Comparison of ENCODE assay signal across 18 cellular contexts in genomic region chr7:132750530-132751281, GRCh38.
DNase-seq lines count a peak whose midpoint lies in the region; ATAC-seq and TF ChIP-seq lines count a peak whose summit lies in the region.
"Had no signal": no experiment of that assay in that cellular context is flagged by ENCODE, and none has a peak within 500 bp of the region (broad histone marks: within the 10 kb centered on the region; RNA-seq: fewer than 3 reads in every experiment).

No MANE protein-coding gene starts in this region.

- no peak overlapping the region for H3K14ac ChIP-seq in IMR-90 (replicated peaks; ENCODE audit: low read depth, low read length)

- H3K27ac ChIP-seq in IMR-90 (ENCODE audit: insufficient read depth, low read length) = no peak overlapping the region
- H3K27ac ChIP-seq: upper lobe of left lung had no signal

- peak overlapping the region; percentile 36 for H3K4me2 ChIP-seq in IMR-90 (ENCODE audit: low read depth, low read length)

- no peak overlapping the region for H3K56ac ChIP-seq in IMR-90 (ENCODE audit: extremely low read depth, insufficient read depth, low read length)

- ATAC-seq in IMR-90 (ENCODE audit: low read depth) (peak; percentile 79), HG03457 (IDR thresholded peaks at IDR 0.05; ENCODE audit: unreplicated experiment) (no peak)
- ATAC-seq: activated CD8-positive, alpha-beta T cell treated with anti-CD3 and anti-CD28 coated beads, Interleukin-2, amount 10 ng/mL, durations not matched to agents 7 days and 5 days; PC-3; SK-N-SH treated with all-trans-retinoic acid at 6 μM for 48 hours had no signal

- H2BK20ac ChIP-seq in IMR-90 (ENCODE audit: low read depth, low read length) = no peak overlapping the region

- no peak overlapping the region for H2BK15ac ChIP-seq in IMR-90 (ENCODE audit: low read depth, low read length)

- TF ChIP-seq CTCF in IMR-90 (conservative IDR thresholded peaks at IDR 0.05; ENCODE audit: low read depth, low read length) = no peak
- no peak for TF ChIP-seq CTCF in retinal pigment epithelial cell (conservative IDR thresholded peaks at IDR 0.05; ENCODE audit: low read depth, low read length)

- intact Hi-C loops in IMR-90 (cut with micrococcal nuclease) = no loop called here

- H2AK5ac ChIP-seq in IMR-90 (ENCODE audit: low read depth, low read length) = no peak overlapping the region

- no TSS peak for BruUV-seq in IMR-90 (replicated peaks; lab: Mats Ljungman, UMichigan)

- DNase-seq in IMR-90 (peak; percentile 45), amniotic epithelial cell (ENCODE audit: low read depth) (peak; percentile 32), retinal pigment epithelial cell (ENCODE audit: low read depth) (peak; percentile 55), hypothalamus (lab: John Stamatoyannopoulos, UW) (no peak), GF-D8 (lab: John Stamatoyannopoulos, UW) (no peak), NCI-H1694 treated with DMSO at 0.1 percent for 48 hours (lab: John Stamatoyannopoulos, UW) (no peak)
- DNase-seq: activated CD8-positive, alpha-beta T cell treated with anti-CD3 and anti-CD28 coated beads, Interleukin-2, amount 10 ng/mL, durations not matched to agents 7 days and 5 days; BE2C; glutamatergic neuron; MG63; NCI-H187 treated with DMSO at 0.1 percent for 48 hours; NCI-H510A treated with DMSO at 0.1 percent for 48 hours; PC-3; stimulated activated naive CD4-positive, alpha-beta T cell treated with Interleukin-2 at 50 U/mL for 16 hours; upper lobe of left lung had no signal

- no peak overlapping the region for H3K9ac ChIP-seq in IMR-90 (ENCODE audit: low read depth, low read length)
- no peak overlapping the region for H3K9ac ChIP-seq in iPS-15b (ENCODE audit: low read depth, low read length)

- H3K4me3 ChIP-seq in IMR-90 (ENCODE audit: insufficient read depth, low read depth, low read length) = no peak overlapping the region
- H3K4me3 ChIP-seq in iPS-15b (ENCODE audit: low read depth, low read length) = peak overlapping the region; percentile 28
- no peak overlapping the region for H3K4me3 ChIP-seq in retinal pigment epithelial cell (ENCODE audit: low read length)
- H3K4me3 ChIP-seq: MG63, upper lobe of left lung had no signal

- H3K23ac ChIP-seq in IMR-90 (ENCODE audit: low read depth, low read length) = no peak overlapping the region

- no peak overlapping the region for H4K8ac ChIP-seq in IMR-90 (ENCODE audit: low read depth in 2 of 2, low read length in 2 of 2)

- H2AK9ac ChIP-seq in IMR-90 (replicated peaks; ENCODE audit: low read depth, low read length, poor library complexity) = no peak overlapping the region

- no peak for TF ChIP-seq RAD21 in IMR-90 (IDR thresholded peaks at IDR 0.05; ENCODE audit: low read length)

- WGBS in IMR-90 (ENCODE audit: extremely low coverage in 2 of 2, insufficient read length in 1 of 2), 2 experiments = 20% methylated on average over 2 of the region's 11 CpGs; no CpG with 5 or more reads in 1 of the 2 experiments

- H4K5ac ChIP-seq in IMR-90 (ENCODE audit: low read depth, low read length) = no peak overlapping the region

- H3K9me3 ChIP-seq in IMR-90 (ENCODE audit: control insufficient read depth, insufficient read depth, low read length) (0 out of 2 replicates have a peak, but pooled peaks cover 2% of the 10 kb centered on the region), iPS-15b (ENCODE audit: control insufficient read depth, insufficient read depth, low read length) (no peaks in the 10 kb centered on the region)
- H3K9me3 ChIP-seq: BE2C, MG63, upper lobe of left lung had no signal

- H3K4me1 ChIP-seq in IMR-90 (ENCODE audit: control insufficient read depth, insufficient read depth, low read length) (no peaks in the 10 kb centered on the region), iPS-15b (ENCODE audit: control insufficient read depth, insufficient read depth, low read length) (peaks cover 5% of the 10 kb centered on the region)
- H3K4me1 ChIP-seq: BE2C, upper lobe of left lung had no signal

- no peak overlapping the region for H2BK5ac ChIP-seq in IMR-90 (ENCODE audit: low read depth, low read length, poor library complexity, severe bottlenecking)

- CTCF ChIA-PET in IMR-90 (lab: Yijun Ruan, JAX) = interaction anchor here (0.6 to 0.8 kb wide), 2 partner anchors 15 to 112 kb away, joined by 3 to 4 read pairs; no protein-coding TSS in a partner anchor

- no peak overlapping the region for H2BK120ac ChIP-seq in IMR-90 (ENCODE audit: low read depth, low read length)

- in situ Hi-C loops in IMR-90 (cut with MboI; ENCODE audit: low sequenced_read_pairs) = no loop called here

- H3K27me3 ChIP-seq in IMR-90 (ENCODE audit: control insufficient read depth, insufficient read depth, low read length) (peaks cover 40% of the 10 kb centered on the region), iPS-15b (ENCODE audit: control insufficient read depth, insufficient read depth, low read length) (no peaks in the 10 kb centered on the region)
- H3K27me3 ChIP-seq: BE2C, MG63, upper lobe of left lung had no signal

- no peaks in the 10 kb centered on the region for H4K20me1 ChIP-seq in IMR-90 (ENCODE audit: insufficient read depth, low read length)

- dilution Hi-C loops in IMR-90 (cut with HindIII; ENCODE audit: low sequenced_read_pairs, unreplicated experiment) = no loop called here

- H2AFZ ChIP-seq in IMR-90 (replicated peaks; ENCODE audit: low read length, poor library complexity) = peak overlapping the region; percentile 13

- H3K36me3 ChIP-seq in IMR-90 (ENCODE audit: control insufficient read depth, insufficient read depth, low read length) = no peaks in the 10 kb centered on the region
- no peaks in the 10 kb centered on the region for H3K36me3 ChIP-seq in iPS-15b (ENCODE audit: control insufficient read depth, insufficient read depth, low read length)
- H3K36me3 ChIP-seq: BE2C, MG63, upper lobe of left lung had no signal

- H3K9me1 ChIP-seq in IMR-90 (ENCODE audit: insufficient read depth, low read length) = no peaks in the 10 kb centered on the region; the same call in 1 of the 2 replicates

- no peak overlapping the region for H4K91ac ChIP-seq in IMR-90 (ENCODE audit: insufficient read depth, low read depth, low read length)

- no peak overlapping the region for H3K4ac ChIP-seq in IMR-90 (ENCODE audit: low read depth, low read length)

- no peaks in the 10 kb centered on the region for H3K79me1 ChIP-seq in IMR-90 (ENCODE audit: low read depth in 1 of 2, low read length in 2 of 2)

- TF ChIP-seq POLR2A in IMR-90 (IDR thresholded peaks at IDR 0.05; ENCODE audit: low read depth, low read length) = no peak

- no peak overlapping the region for H3K18ac ChIP-seq in IMR-90 (ENCODE audit: low read depth, low read length)

- POLR2A ChIA-PET in IMR-90 (lab: Charles Lee; ENCODE audit: unreplicated experiment) = no interaction called here

TF ChIP-seq in IMR-90, 13 proteins besides CTCF, POLR2A, EP300 and RAD21:
- no peak for TF ChIP-seq USF2 (IDR thresholded peaks at IDR 0.05; ENCODE audit: low read depth, low read length)
- TF ChIP-seq RFX5 (IDR thresholded peaks at IDR 0.05; ENCODE audit: low read depth, low read length) = peak; percentile 66; the same call in 1 of the 2 replicates

Comparison
In these comparisons a context has a peak if more than half of its experiments do, and no peak if none do; other contexts are left out.
1. DNase-seq: peak in IMR-90 (single experiment), amniotic epithelial cell (single experiment) and retinal pigment epithelial cell (single experiment); none in hypothalamus (0 of 51), GF-D8 (single experiment) and NCI-H1694 treated with DMSO at 0.1 percent for 48 hours (single experiment).